In the genomic region with DNA sequence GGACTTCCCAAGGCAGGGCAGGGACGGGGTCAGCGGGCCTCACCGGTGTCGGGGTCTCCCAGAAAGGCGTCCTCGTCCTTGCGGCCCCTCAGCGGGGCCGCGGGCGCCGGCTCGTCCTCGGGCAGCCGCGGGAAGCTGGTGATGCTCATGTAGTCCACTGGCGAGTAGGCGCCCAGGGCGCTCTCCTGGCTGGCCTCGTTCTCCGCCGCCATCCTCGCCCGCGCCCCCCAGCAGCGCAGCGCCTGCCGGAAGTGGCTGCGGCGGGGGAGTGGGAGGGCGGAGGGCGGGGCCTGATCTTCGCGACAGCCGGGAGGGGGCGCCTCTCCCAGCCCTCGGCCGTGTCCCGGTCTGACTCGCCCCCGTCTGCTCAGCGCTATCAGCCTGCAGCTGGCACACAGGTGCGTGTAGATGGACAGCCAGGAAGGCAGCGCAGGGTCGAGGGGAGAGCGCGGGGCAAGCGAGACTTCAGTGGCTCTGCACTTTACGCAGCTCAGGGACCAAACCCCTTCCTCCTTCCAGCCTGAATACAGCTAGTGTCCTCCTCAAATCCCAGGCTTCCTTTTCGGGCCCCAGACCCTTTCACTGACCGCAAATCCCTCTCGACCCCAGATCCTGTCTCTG, we compare ENCODE assay signal across 1 cellular context.
A peak's percentile ranks its signal among the peaks of the same experiment; 100 is the strongest.
TF ChIP-seq lines count a peak whose summit lies in the region.

A gene with protein sequence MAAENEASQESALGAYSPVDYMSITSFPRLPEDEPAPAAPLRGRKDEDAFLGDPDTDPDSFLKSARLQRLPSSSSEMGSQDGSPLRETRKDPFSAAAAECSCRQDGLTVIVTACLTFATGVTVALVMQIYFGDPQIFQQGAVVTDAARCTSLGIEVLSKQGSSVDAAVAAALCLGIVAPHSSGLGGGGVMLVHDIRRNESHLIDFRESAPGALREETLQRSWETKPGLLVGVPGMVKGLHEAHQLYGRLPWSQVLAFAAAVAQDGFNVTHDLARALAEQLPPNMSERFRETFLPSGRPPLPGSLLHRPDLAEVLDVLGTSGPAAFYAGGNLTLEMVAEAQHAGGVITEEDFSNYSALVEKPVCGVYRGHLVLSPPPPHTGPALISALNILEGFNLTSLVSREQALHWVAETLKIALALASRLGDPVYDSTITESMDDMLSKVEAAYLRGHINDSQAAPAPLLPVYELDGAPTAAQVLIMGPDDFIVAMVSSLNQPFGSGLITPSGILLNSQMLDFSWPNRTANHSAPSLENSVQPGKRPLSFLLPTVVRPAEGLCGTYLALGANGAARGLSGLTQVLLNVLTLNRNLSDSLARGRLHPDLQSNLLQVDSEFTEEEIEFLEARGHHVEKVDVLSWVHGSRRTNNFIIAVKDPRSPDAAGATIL (minus strand): TSS at position 253 of the 621 bp plus-strand sequence. CDS start 41 bp downstream, at position 212.

TF ChIP-seq in SK-N-SH, 30 proteins besides CTCF, POLR2A, EP300 and RAD21 (continued from another document):
- TF ChIP-seq, protein P1, sequence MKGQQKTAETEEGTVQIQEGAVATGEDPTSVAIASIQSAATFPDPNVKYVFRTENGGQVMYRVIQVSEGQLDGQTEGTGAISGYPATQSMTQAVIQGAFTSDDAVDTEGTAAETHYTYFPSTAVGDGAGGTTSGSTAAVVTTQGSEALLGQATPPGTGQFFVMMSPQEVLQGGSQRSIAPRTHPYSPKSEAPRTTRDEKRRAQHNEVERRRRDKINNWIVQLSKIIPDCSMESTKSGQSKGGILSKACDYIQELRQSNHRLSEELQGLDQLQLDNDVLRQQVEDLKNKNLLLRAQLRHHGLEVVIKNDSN (IDR thresholded peaks at IDR 0.05; ENCODE audit: borderline replicate concordance, low read depth): no peak
- TF ChIP-seq NRF1 (IDR thresholded peaks at IDR 0.05; ENCODE audit: low read depth, low read length): no peak
- TF ChIP-seq JUND (IDR thresholded peaks at IDR 0.05): no peak
- no peak for TF ChIP-seq MEF2A (IDR thresholded peaks at IDR 0.05; ENCODE audit: borderline replicate concordance, low read depth)
- no peak for TF ChIP-seq FOSL2 (IDR thresholded peaks at IDR 0.05; ENCODE audit: borderline replicate concordance, low read depth)
- TF ChIP-seq GABPA (IDR thresholded peaks at IDR 0.05; ENCODE audit: low read depth): peak; percentile 58
- TF ChIP-seq TCF12 (IDR thresholded peaks at IDR 0.05): peak; percentile 68
- TF ChIP-seq TAF1 (IDR thresholded peaks at IDR 0.05; ENCODE audit: borderline replicate concordance, low read depth, low read length): 0 out of 2 replicates have a peak, but pooled peaks have one; percentile 28
- no peak for TF ChIP-seq FOXJ3 (CRISPR knock-in tag; IDR thresholded peaks at IDR 0.05)
- TF ChIP-seq, protein P2, sequence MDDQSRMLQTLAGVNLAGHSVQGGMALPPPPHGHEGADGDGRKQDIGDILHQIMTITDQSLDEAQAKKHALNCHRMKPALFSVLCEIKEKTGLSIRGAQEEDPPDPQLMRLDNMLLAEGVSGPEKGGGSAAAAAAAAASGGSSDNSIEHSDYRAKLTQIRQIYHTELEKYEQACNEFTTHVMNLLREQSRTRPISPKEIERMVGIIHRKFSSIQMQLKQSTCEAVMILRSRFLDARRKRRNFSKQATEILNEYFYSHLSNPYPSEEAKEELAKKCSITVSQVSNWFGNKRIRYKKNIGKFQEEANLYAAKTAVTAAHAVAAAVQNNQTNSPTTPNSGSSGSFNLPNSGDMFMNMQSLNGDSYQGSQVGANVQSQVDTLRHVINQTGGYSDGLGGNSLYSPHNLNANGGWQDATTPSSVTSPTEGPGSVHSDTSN (IDR thresholded peaks at IDR 0.05): 0 out of 2 replicates have a peak, but pooled peaks have one; percentile 3
- TF ChIP-seq, protein P3, sequence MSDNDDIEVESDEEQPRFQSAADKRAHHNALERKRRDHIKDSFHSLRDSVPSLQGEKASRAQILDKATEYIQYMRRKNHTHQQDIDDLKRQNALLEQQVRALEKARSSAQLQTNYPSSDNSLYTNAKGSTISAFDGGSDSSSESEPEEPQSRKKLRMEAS (IDR thresholded peaks at IDR 0.05; ENCODE audit: low read depth): peak; percentile 75
- no peak; the same call in 1 of the 2 replicates for TF ChIP-seq RXRA (IDR thresholded peaks at IDR 0.05; ENCODE audit: borderline replicate concordance, low read depth)
- TF ChIP-seq, protein P4, sequence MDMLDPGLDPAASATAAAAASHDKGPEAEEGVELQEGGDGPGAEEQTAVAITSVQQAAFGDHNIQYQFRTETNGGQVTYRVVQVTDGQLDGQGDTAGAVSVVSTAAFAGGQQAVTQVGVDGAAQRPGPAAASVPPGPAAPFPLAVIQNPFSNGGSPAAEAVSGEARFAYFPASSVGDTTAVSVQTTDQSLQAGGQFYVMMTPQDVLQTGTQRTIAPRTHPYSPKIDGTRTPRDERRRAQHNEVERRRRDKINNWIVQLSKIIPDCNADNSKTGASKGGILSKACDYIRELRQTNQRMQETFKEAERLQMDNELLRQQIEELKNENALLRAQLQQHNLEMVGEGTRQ (IDR thresholded peaks at IDR 0.05; ENCODE audit: borderline replicate concordance, low read depth, low read length): no peak
- TF ChIP-seq NFIC (IDR thresholded peaks at IDR 0.05; ENCODE audit: borderline replicate concordance): no peak; the same call in 1 of the 2 replicates
- peak; percentile 52; the same call in 1 of the 2 replicates for TF ChIP-seq YY1 (IDR thresholded peaks at IDR 0.05; ENCODE audit: low read depth)
- peak; percentile 56; the same call in 1 of the 2 replicates for TF ChIP-seq ELF1 (IDR thresholded peaks at IDR 0.05)
- TF ChIP-seq EZH2phosphoT487 (IDR thresholded peaks at IDR 0.05; ENCODE audit: borderline replicate concordance, low read depth): no peak
- peak; percentile 69; the same call in 1 of the 2 replicates for TF ChIP-seq SIN3A (IDR thresholded peaks at IDR 0.05; ENCODE audit: borderline replicate concordance, low read depth, low read length)
- no peak for TF ChIP-seq TEAD4 (IDR thresholded peaks at IDR 0.05; ENCODE audit: borderline replicate concordance, insufficient read depth)
- TF ChIP-seq RCOR1 (IDR thresholded peaks at IDR 0.05; ENCODE audit: low read length): no peak
- TF ChIP-seq, protein P5, sequence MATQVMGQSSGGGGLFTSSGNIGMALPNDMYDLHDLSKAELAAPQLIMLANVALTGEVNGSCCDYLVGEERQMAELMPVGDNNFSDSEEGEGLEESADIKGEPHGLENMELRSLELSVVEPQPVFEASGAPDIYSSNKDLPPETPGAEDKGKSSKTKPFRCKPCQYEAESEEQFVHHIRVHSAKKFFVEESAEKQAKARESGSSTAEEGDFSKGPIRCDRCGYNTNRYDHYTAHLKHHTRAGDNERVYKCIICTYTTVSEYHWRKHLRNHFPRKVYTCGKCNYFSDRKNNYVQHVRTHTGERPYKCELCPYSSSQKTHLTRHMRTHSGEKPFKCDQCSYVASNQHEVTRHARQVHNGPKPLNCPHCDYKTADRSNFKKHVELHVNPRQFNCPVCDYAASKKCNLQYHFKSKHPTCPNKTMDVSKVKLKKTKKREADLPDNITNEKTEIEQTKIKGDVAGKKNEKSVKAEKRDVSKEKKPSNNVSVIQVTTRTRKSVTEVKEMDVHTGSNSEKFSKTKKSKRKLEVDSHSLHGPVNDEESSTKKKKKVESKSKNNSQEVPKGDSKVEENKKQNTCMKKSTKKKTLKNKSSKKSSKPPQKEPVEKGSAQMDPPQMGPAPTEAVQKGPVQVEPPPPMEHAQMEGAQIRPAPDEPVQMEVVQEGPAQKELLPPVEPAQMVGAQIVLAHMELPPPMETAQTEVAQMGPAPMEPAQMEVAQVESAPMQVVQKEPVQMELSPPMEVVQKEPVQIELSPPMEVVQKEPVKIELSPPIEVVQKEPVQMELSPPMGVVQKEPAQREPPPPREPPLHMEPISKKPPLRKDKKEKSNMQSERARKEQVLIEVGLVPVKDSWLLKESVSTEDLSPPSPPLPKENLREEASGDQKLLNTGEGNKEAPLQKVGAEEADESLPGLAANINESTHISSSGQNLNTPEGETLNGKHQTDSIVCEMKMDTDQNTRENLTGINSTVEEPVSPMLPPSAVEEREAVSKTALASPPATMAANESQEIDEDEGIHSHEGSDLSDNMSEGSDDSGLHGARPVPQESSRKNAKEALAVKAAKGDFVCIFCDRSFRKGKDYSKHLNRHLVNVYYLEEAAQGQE (IDR thresholded peaks at IDR 0.05; ENCODE audit: low read depth, low read length): no peak
- TF ChIP-seq POLR2AphosphoS5 (IDR thresholded peaks at IDR 0.05; ENCODE audit: low read depth, low read length): 0 out of 2 replicates have a peak, but pooled peaks have one; percentile 31
- TF ChIP-seq FOXM1 (IDR thresholded peaks at IDR 0.05; ENCODE audit: low read depth): no peak
- TF ChIP-seq, protein P6, sequence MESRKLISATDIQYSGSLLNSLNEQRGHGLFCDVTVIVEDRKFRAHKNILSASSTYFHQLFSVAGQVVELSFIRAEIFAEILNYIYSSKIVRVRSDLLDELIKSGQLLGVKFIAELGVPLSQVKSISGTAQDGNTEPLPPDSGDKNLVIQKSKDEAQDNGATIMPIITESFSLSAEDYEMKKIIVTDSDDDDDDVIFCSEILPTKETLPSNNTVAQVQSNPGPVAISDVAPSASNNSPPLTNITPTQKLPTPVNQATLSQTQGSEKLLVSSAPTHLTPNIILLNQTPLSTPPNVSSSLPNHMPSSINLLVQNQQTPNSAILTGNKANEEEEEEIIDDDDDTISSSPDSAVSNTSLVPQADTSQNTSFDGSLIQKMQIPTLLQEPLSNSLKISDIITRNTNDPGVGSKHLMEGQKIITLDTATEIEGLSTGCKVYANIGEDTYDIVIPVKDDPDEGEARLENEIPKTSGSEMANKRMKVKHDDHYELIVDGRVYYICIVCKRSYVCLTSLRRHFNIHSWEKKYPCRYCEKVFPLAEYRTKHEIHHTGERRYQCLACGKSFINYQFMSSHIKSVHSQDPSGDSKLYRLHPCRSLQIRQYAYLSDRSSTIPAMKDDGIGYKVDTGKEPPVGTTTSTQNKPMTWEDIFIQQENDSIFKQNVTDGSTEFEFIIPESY (IDR thresholded peaks at IDR 0.05; ENCODE audit: borderline replicate concordance, low read depth): no peak
